7 cellular contexts compared by ENCODE assay signal in the genomic region with DNA sequence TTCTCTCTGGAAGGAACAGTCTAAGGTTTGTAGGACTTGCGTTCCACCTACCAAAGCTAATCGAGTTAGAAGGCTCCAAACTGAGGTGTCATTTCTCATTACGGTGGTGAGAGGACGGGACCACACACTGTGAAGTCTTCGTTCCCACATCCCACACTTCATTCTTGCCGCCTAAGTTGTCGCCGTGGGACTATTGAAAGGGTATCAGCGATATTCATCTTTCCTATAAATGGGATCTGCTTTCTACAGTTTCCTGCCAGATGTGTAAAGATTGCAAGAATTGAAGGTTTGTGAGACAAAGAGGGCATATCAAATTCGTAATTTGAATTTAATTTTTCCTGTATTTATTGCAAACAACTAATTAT. TPM values are rescaled to one million over a fixed set of nuclear protein-coding genes. Genes with fewer than 3 reads are reported as not detected.
DNase-seq lines count a peak whose midpoint lies in the region; ATAC-seq lines count a peak whose summit lies in the region.

No MANE protein-coding gene starts in this region.

- peaks cover 45% of the 10 kb centered on the region for H3K36me3 Mint-ChIP-seq in activated CD4-positive, alpha-beta memory T cell treated with anti-CD3 and anti-CD28 coated beads, Interleukin-2, amount 10 ng/mL, durations not matched to agents 7 days and 5 days (ENCODE audit: low read depth)

- DNase-seq in activated CD4-positive, alpha-beta memory T cell treated with anti-CD3 and anti-CD28 coated beads, Interleukin-2, amount 10 ng/mL, durations not matched to agents 7 days and 5 days = no peak
- no peak for DNase-seq in iPS DF 6.9 (ENCODE audit: low read depth, low spot score)
- DNase-seq in stimulated activated naive CD8-positive, alpha-beta T cell treated with anti-CD3 and anti-CD28 coated beads, Interleukin-15, amount 100 ng/mL, for 72 hours = no peak
- no peak for DNase-seq in mesenteric fat pad (ENCODE audit: low spot score)
- no peak for DNase-seq in DMS79 treated with DMSO at 0.1 percent for 48 hours (lab: John Stamatoyannopoulos, UW)

- H3K4me1 ChIP-seq in iPS DF 6.9 (ENCODE audit: control insufficient read depth, insufficient read depth, low read length) = no peaks in the 10 kb centered on the region

- H3K27me3 Mint-ChIP-seq in activated CD4-positive, alpha-beta memory T cell treated with anti-CD3 and anti-CD28 coated beads, Interleukin-2, amount 10 ng/mL, durations not matched to agents 7 days and 5 days = no peaks in the 10 kb centered on the region
- H3K27me3 Mint-ChIP-seq in stimulated activated naive CD8-positive, alpha-beta T cell treated with anti-CD3 and anti-CD28 coated beads, Interleukin-15, amount 100 ng/mL, for 72 hours = no peaks in the 10 kb centered on the region

- H3K9me3 ChIP-seq in iPS DF 6.9 (ENCODE audit: control insufficient read depth, insufficient read depth, low read length) = no peaks in the 10 kb centered on the region

- H3K27me3 ChIP-seq in iPS DF 6.9 (ENCODE audit: control insufficient read depth, insufficient read depth, low read length) = no peaks in the 10 kb centered on the region

- no peak overlapping the region for H3K27ac ChIP-seq in iPS DF 6.9 (ENCODE audit: low read length)

- ATAC-seq in HG03159 (IDR thresholded peaks at IDR 0.05; ENCODE audit: unreplicated experiment) (peak; percentile 5), HG03039 (IDR thresholded peaks at IDR 0.05; ENCODE audit: unreplicated experiment) (no peak)
- ATAC-seq in stimulated activated naive CD8-positive, alpha-beta T cell treated with anti-CD3 and anti-CD28 coated beads, Interleukin-15, amount 100 ng/mL, for 72 hours = peak; percentile 49

- peak overlapping the region; percentile 98 for H3K4me3 Mint-ChIP-seq in activated CD4-positive, alpha-beta memory T cell treated with anti-CD3 and anti-CD28 coated beads, Interleukin-2, amount 10 ng/mL, durations not matched to agents 7 days and 5 days
- peak overlapping the region; percentile 96 to 100 for H3K4me3 Mint-ChIP-seq in stimulated activated naive CD8-positive, alpha-beta T cell treated with anti-CD3 and anti-CD28 coated beads, Interleukin-15, amount 100 ng/mL, for 72 hours

- WGBS in iPS DF 6.9 (ENCODE audit: insufficient coverage, insufficient read length) = no CpG with 5 or more reads among the region's 10 CpGs

- H3K9me3 Mint-ChIP-seq in activated CD4-positive, alpha-beta memory T cell treated with anti-CD3 and anti-CD28 coated beads, Interleukin-2, amount 10 ng/mL, durations not matched to agents 7 days and 5 days = no peaks in the 10 kb centered on the region
- H3K9me3 Mint-ChIP-seq in stimulated activated naive CD8-positive, alpha-beta T cell treated with anti-CD3 and anti-CD28 coated beads, Interleukin-15, amount 100 ng/mL, for 72 hours = no peaks in the 10 kb centered on the region

- H3K4me1 Mint-ChIP-seq in activated CD4-positive, alpha-beta memory T cell treated with anti-CD3 and anti-CD28 coated beads, Interleukin-2, amount 10 ng/mL, durations not matched to agents 7 days and 5 days = peaks cover 61% of the 10 kb centered on the region
- H3K4me1 Mint-ChIP-seq in stimulated activated naive CD8-positive, alpha-beta T cell treated with anti-CD3 and anti-CD28 coated beads, Interleukin-15, amount 100 ng/mL, for 72 hours = peaks cover 56% of the 10 kb centered on the region

- H3K36me3 ChIP-seq in iPS DF 6.9 (ENCODE audit: control insufficient read depth, insufficient read depth, low read length) = no peaks in the 10 kb centered on the region; the same call in 1 of the 2 replicates

- CTCF ChIA-PET in activated CD4-positive, alpha-beta memory T cell treated with anti-CD3 and anti-CD28 coated beads, Interleukin-2, amount 10 ng/mL, durations not matched to agents 7 days and 5 days (lab: Charles Lee) = interaction anchor here (0.8 to 2.2 kb wide), 9 partner anchors 9 to 476 kb away, joined by 3 to 8 read pairs (median 4); a partner anchor contains a TSS

- POLR2A ChIA-PET in activated CD4-positive, alpha-beta memory T cell treated with anti-CD3 and anti-CD28 coated beads, Interleukin-2, amount 10 ng/mL, durations not matched to agents 7 days and 5 days (lab: Charles Lee) = interaction anchor here (0.6 to 6.5 kb wide), 18 partner anchors 10 to 768 kb away, joined by 3 to 134 read pairs (median 4); a partner anchor contains a TSS

- peak overlapping the region; percentile 91 for H3K27ac Mint-ChIP-seq in activated CD4-positive, alpha-beta memory T cell treated with anti-CD3 and anti-CD28 coated beads, Interleukin-2, amount 10 ng/mL, durations not matched to agents 7 days and 5 days
- H3K27ac Mint-ChIP-seq in stimulated activated naive CD8-positive, alpha-beta T cell treated with anti-CD3 and anti-CD28 coated beads, Interleukin-15, amount 100 ng/mL, for 72 hours = peak overlapping the region; percentile 82 to 99

- H3K4me3 ChIP-seq in iPS DF 6.9 (ENCODE audit: low read length) = peak overlapping the region; percentile 76; the same call in 1 of the 2 replicates

RNA-seq across cellular contexts. Expression of a gene that starts 0.6 kb away (rescaled TPM):
- 10 to 100 TPM; 23.7 to 24.5 TPM for total RNA-seq in activated CD4-positive, alpha-beta memory T cell treated with anti-CD3 and anti-CD28 coated beads, Interleukin-2, amount 10 ng/mL, durations not matched to agents 7 days and 5 days
- 16.0 TPM for total RNA-seq in mesenteric fat pad

RNA-seq across cellular contexts. Expression of a gene that starts 47.7 kb away (rescaled TPM):
- total RNA-seq in activated CD4-positive, alpha-beta memory T cell treated with anti-CD3 and anti-CD28 coated beads, Interleukin-2, amount 10 ng/mL, durations not matched to agents 7 days and 5 days = 100 to 1,000 TPM in 1 of 2 experiments, 10 to 100 TPM in 1; 88.1 to 101 TPM
- 21.2 TPM for total RNA-seq in mesenteric fat pad

RNA-seq across cellular contexts. Expression of a gene that starts 48.3 kb away (rescaled TPM):
- total RNA-seq in activated CD4-positive, alpha-beta memory T cell treated with anti-CD3 and anti-CD28 coated beads, Interleukin-2, amount 10 ng/mL, durations not matched to agents 7 days and 5 days = 10 to 100 TPM; 68.2 to 70.6 TPM
- total RNA-seq in mesenteric fat pad = 2.9 TPM

Comparison
In these comparisons a context has a peak if more than half of its experiments do, and no peak if none do; other contexts are left out.
1. RNA of a gene that starts 48.3 kb away (total RNA-seq): 68.2 to 70.6 TPM in activated CD4-positive, alpha-beta memory T cell treated with anti-CD3 and anti-CD28 coated beads, Interleukin-2, amount 10 ng/mL, durations not matched to agents 7 days and 5 days; 2.9 TPM in mesenteric fat pad (single experiment); every median in the first group is over 10 times any median in the second.